Comparison of ENCODE assay signal across 1 cellular context in genomic region chr7:139092090-139092796, GRCh38.
TF ChIP-seq lines count a peak whose summit lies in the region.

No MANE protein-coding gene starts in this region.

TF ChIP-seq in K562, 482 proteins besides CTCF, POLR2A, EP300 and RAD21 (continued from another document and continues in another):
- TF ChIP-seq TFAP4 (CRISPR knock-in tag; IDR thresholded peaks at IDR 0.05; ENCODE audit: borderline replicate concordance): no peak
- TF ChIP-seq ZNF785 (CRISPR knock-in tag; IDR thresholded peaks at IDR 0.05): 0 out of 2 replicates have a peak, but pooled peaks have one; percentile 26
- no peak for TF ChIP-seq FOXA1 (IDR thresholded peaks at IDR 0.05; ENCODE audit: borderline replicate concordance)
- no peak for TF ChIP-seq CTCFL (IDR thresholded peaks at IDR 0.05; ENCODE audit: borderline replicate concordance, insufficient read depth, low read depth, low read length, poor library complexity, severe bottlenecking)
- no peak for TF ChIP-seq MNT (conservative IDR thresholded peaks at IDR 0.05)
- TF ChIP-seq ZNF212 (CRISPR knock-in tag; IDR thresholded peaks at IDR 0.05): peak; percentile 93
- TF ChIP-seq ZKSCAN3 (CRISPR knock-in tag; IDR thresholded peaks at IDR 0.05): peak; percentile 88
- TF ChIP-seq ZNF277 (CRISPR knock-in tag; IDR thresholded peaks at IDR 0.05; ENCODE audit: borderline replicate concordance): 0 out of 2 replicates have a peak, but pooled peaks have one; percentile 42
- no peak; the same call in 1 of the 2 replicates for TF ChIP-seq NBN (IDR thresholded peaks at IDR 0.05; ENCODE audit: low read depth)
- TF ChIP-seq DEAF1 (CRISPR knock-in tag; IDR thresholded peaks at IDR 0.05): peak; percentile 65; the same call in 1 of the 2 replicates
- peak; percentile 94 for TF ChIP-seq ZNF354B (CRISPR knock-in tag; IDR thresholded peaks at IDR 0.05)
- TF ChIP-seq HDAC1 (IDR thresholded peaks at IDR 0.05): no peak
- TF ChIP-seq FOXO4 (CRISPR knock-in tag; IDR thresholded peaks at IDR 0.05): peak; percentile 94
- no peak for TF ChIP-seq MGA (IDR thresholded peaks at IDR 0.05)
- peak; percentile 96 for TF ChIP-seq CLOCK (CRISPR knock-in tag; IDR thresholded peaks at IDR 0.05; ENCODE audit: borderline replicate concordance)
- peak; percentile 98 for TF ChIP-seq ZNF197 (CRISPR knock-in tag; IDR thresholded peaks at IDR 0.05; ENCODE audit: low read depth)
- peak; percentile 95 for TF ChIP-seq ZNF239 (CRISPR knock-in tag; IDR thresholded peaks at IDR 0.05)
- TF ChIP-seq CREB3L1 (IDR thresholded peaks at IDR 0.05; ENCODE audit: borderline replicate concordance, low read depth): no peak
- peak; percentile 95 for TF ChIP-seq SPI1 (IDR thresholded peaks at IDR 0.05; ENCODE audit: borderline replicate concordance, low read depth, low read length)
- no peak for TF ChIP-seq POLR2AphosphoS2 (IDR thresholded peaks at IDR 0.05; ENCODE audit: low read length)
- peak; percentile 98 for TF ChIP-seq ZNF644 (tag; IDR thresholded peaks at IDR 0.05; ENCODE audit: low read depth)
- TF ChIP-seq TFAM (CRISPR knock-in tag; conservative IDR thresholded peaks at IDR 0.05): no peak
- TF ChIP-seq ZNF584 (CRISPR knock-in tag; IDR thresholded peaks at IDR 0.05; ENCODE audit: low read depth): peak; percentile 98
- peak; percentile 93 for TF ChIP-seq HMG20A (CRISPR knock-in tag; conservative IDR thresholded peaks at IDR 0.05)
- no peak for TF ChIP-seq ZNF551 (CRISPR knock-in tag; IDR thresholded peaks at IDR 0.05)
- peak; percentile 98 for TF ChIP-seq ZNF79 (CRISPR knock-in tag; IDR thresholded peaks at IDR 0.05; ENCODE audit: low read depth)
- peak; percentile 85; the same call in 1 of the 2 replicates for TF ChIP-seq DIDO1 (tag; IDR thresholded peaks at IDR 0.05; ENCODE audit: low read depth)
- peak; percentile 63 for TF ChIP-seq CBFA2T3 (IDR thresholded peaks at IDR 0.05)
- peak; percentile 97 for TF ChIP-seq MTF1 (CRISPR knock-in tag; IDR thresholded peaks at IDR 0.05; ENCODE audit: borderline replicate concordance)
- TF ChIP-seq ZNF699 (CRISPR knock-in tag; IDR thresholded peaks at IDR 0.05; ENCODE audit: insufficient replicate concordance): peak; percentile 94
- peak; percentile 86 for TF ChIP-seq ZNF707 (CRISPR knock-in tag; conservative IDR thresholded peaks at IDR 0.05)
